In the genomic region with DNA sequence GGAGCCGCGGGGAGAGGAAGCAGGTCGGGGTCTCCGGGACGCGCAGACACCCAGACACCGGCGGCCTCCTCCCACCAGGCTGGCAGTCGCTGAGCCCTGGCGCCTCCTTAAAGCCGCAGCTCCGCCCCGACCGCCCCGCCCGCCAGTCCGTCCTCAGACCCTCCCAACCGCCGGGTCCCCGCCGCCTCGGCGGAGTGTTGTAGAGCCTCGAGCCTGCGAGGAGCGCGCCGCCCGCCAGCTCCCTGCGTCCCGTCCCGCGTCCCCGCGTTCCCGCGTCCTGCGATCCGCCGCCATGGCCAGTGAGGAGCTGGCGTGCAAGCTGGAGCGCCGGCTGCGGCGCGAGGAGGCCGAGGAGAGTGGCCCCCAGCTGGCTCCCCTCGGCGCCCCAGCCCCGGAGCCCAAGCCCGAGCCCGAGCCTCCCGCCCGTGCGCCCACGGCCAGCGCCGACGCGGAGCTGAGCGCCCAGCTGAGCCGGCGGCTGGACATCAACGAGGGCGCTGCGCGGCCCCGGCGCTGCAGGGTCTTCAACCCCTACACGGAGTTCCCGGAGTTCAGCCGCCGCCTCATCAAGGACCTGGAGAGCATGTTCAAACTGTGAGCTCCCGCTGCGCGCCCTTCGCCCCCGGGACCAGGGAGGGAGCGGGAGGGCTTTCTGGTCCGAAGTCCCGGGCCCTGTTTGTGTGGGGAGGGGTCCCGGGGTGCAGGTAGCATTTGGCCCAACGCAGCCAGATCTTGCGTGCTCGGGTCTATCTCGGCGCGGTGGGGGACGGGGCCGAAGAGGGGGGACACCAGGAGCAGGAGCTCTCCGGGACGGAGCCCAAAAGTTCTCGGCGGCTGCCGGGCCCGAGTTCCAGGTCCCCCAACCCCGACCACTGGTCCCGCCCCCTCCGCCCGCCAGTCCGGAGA, we compare ENCODE assay signal across 8 cellular contexts. TPM values are rescaled to one million over a fixed set of nuclear protein-coding genes. Genes with fewer than 3 reads are reported as not detected.
DNase-seq lines count a peak whose midpoint lies in the region; ATAC-seq and TF ChIP-seq lines count a peak whose summit lies in the region.

Gene EFHD1 (plus strand): TSS at position 192 of the 906 bp plus-strand sequence. CDS start 101 bp downstream, at position 293.

- H3K27me3 ChIP-seq in DOHH2 (ENCODE audit: control insufficient read depth, low read length), result peaks cover 19% of the 10 kb centered on the region

- peak within 1 kb of the TSS; percentile 51 for H3K4me3 Mint-ChIP-seq in dendritic cell treated with granulocyte-macrophage colony-stimulating factor and Interleukin-4, amounts not matched to agents 40 ng/mL and 50 ng/mL, for 4 days

- H3K9me2 ChIP-seq in DOHH2 (replicated peaks; ENCODE audit: control insufficient read depth, low read length), result no peaks in the 10 kb centered on the region

- TF ChIP-seq CTCF in DOHH2 (IDR thresholded peaks at IDR 0.05; ENCODE audit: low read depth, low read length, poor library complexity, severe bottlenecking), result no peak

- intact Hi-C loops in dendritic cell treated with granulocyte-macrophage colony-stimulating factor and Interleukin-4, amounts not matched to agents 40 ng/mL and 50 ng/mL, for 4 days (cut with micrococcal nuclease), result no loop called here

- H3K4me3 ChIP-seq in DOHH2 (ENCODE audit: low read length), result peak within 1 kb of the TSS; percentile 13

- no peaks in the 10 kb centered on the region for H3K9me3 Mint-ChIP-seq in dendritic cell treated with granulocyte-macrophage colony-stimulating factor and Interleukin-4, amounts not matched to agents 40 ng/mL and 50 ng/mL, for 4 days

- peak; percentile 50 for DNase-seq in NCI-H1105 treated with DMSO at 0.1 percent for 48 hours (lab: John Stamatoyannopoulos, UW)
- peak; percentile 31 for DNase-seq in activated CD4-positive, alpha-beta T cell treated with anti-CD3 and anti-CD28 coated beads, Interleukin-2, amount 50 U/mL, for 1 hour
- peak; percentile 85 for DNase-seq in left lobe of liver (ENCODE audit: low spot score)
- DNase-seq in stimulated activated CD4-positive, alpha-beta T cell treated with anti-CD3 and anti-CD28 coated beads, Interleukin-1b, Interleukin-23, amount 100 ng/mL, for 24 hours (ENCODE audit: low read depth in 4 of 4, low spot score in 1 of 4), result peak; percentile 7 to 57 (median 30)

- H3K4me1 Mint-ChIP-seq in dendritic cell treated with granulocyte-macrophage colony-stimulating factor and Interleukin-4, amounts not matched to agents 40 ng/mL and 50 ng/mL, for 4 days (ENCODE audit: low read depth), result peaks cover 14% of the 10 kb centered on the region

- peaks cover 85% of the 10 kb centered on the region for H3K27me3 Mint-ChIP-seq in dendritic cell treated with granulocyte-macrophage colony-stimulating factor and Interleukin-4, amounts not matched to agents 40 ng/mL and 50 ng/mL, for 4 days

- H3K4me2 ChIP-seq in DOHH2 (ENCODE audit: low read length), result peak within 1 kb of the TSS; percentile 48

- H3K4me1 ChIP-seq in DOHH2 (ENCODE audit: control insufficient read depth, low read length), result no peaks in the 10 kb centered on the region

- H3K9me3 ChIP-seq in DOHH2 (ENCODE audit: control insufficient read depth, insufficient read depth, low read length), result no peaks in the 10 kb centered on the region

- H4K20me1 ChIP-seq in DOHH2 (ENCODE audit: control insufficient read depth, insufficient read depth, low read depth, low read length), result no peaks in the 10 kb centered on the region

- H3K36me3 ChIP-seq in DOHH2 (ENCODE audit: control insufficient read depth, low read length), result no peaks in the 10 kb centered on the region

- no peaks in the 10 kb centered on the region for H3F3A ChIP-seq in DOHH2 (ENCODE audit: control insufficient read depth, insufficient read depth)

- no peak within 1 kb of the TSS for H3K27ac ChIP-seq in DOHH2 (ENCODE audit: low read depth, low read length)

- peak; percentile 85 for ATAC-seq in left lobe of liver
- no peak for ATAC-seq in GM18502 (IDR thresholded peaks at IDR 0.05; ENCODE audit: poor library complexity, unreplicated experiment)
- no peak for ATAC-seq in GM21529 (IDR thresholded peaks at IDR 0.05; ENCODE audit: unreplicated experiment)

- H3K27ac Mint-ChIP-seq in dendritic cell treated with granulocyte-macrophage colony-stimulating factor and Interleukin-4, amounts not matched to agents 40 ng/mL and 50 ng/mL, for 4 days, result no peak within 1 kb of the TSS

- H3K36me3 Mint-ChIP-seq in dendritic cell treated with granulocyte-macrophage colony-stimulating factor and Interleukin-4, amounts not matched to agents 40 ng/mL and 50 ng/mL, for 4 days (ENCODE audit: low read depth), result no peaks in the 10 kb centered on the region

- H3K79me2 ChIP-seq in DOHH2 (ENCODE audit: control insufficient read depth, low read length), result no peaks in the 10 kb centered on the region

RNA-seq across cellular contexts. Expression of gene EFHD1, which starts in this region (rescaled TPM):
- 27.3 TPM for total RNA-seq in left lobe of liver

Comparison
In these comparisons a context has a peak if more than half of its experiments do, and no peak if none do; other contexts are left out.
1. DNase-seq: peak in every context shown above with its lines; median percentile 85 in left lobe of liver; 50 in NCI-H1105 treated with DMSO at 0.1 percent for 48 hours; 31 in activated CD4-positive, alpha-beta T cell treated with anti-CD3 and anti-CD28 coated beads, Interleukin-2, amount 50 U/mL, for 1 hour; 30 in stimulated activated CD4-positive, alpha-beta T cell treated with anti-CD3 and anti-CD28 coated beads, Interleukin-1b, Interleukin-23, amount 100 ng/mL, for 24 hours.